In the genomic region with DNA sequence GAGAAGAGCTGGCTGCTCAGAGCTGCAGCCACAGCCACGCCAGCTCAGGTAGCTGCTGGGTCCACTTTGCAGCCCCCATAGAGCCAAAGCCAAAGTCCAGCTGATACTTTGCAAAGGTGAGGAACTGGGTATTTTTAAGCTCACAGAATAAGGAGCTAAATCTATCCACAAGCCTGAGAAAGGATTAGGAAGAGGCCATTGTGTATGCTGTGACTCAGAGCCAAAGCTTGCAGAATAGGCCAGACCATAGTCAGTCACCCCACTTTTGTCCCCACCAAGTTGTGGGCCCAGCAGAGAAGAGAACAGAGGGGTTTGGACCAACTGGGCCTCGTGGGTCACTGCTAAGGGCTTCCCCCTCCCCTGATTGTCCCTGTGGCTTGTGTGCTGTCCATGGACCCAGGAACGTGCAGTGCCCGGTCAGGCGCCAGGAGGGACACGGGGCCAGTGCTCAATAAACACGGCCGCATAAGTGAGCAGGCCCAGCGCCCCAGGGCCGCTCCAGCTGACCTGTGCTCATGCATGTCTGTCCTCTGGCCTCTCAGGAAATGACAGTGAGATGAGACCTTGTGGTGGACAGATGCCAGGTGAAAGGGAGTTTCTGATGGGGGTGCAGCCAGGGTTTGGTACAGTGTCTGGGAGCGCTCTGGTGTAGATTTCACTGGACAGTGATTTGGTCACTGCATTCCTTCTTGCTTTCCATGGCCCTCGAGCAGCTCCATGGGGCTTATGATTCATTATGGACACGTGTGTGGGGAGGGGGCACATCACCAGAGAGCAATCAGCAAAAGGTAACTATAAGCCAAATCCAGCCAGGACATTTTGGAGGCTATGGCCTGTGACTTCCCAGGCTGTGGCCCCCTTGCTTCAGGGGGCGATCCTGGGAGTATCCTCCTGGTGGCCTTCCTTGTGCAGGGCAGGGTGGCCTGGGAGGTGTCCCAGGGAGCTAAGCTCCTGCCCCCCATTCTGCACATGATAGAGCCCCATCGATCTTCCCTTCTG, we compare ENCODE assay signal across 15 cellular contexts. TPM values are rescaled to one million over a fixed set of nuclear protein-coding genes. Genes with fewer than 3 reads are reported as not detected.
DNase-seq lines count a peak whose midpoint lies in the region; ATAC-seq and TF ChIP-seq lines count a peak whose summit lies in the region.
"Had no signal": no experiment of that assay in that cellular context is flagged by ENCODE, and none has a peak within 500 bp of the region (broad histone marks: within the 10 kb centered on the region; RNA-seq: fewer than 3 reads in every experiment).

No MANE protein-coding gene starts in this region.

- no peaks in the 10 kb centered on the region for H3K36me3 Mint-ChIP-seq in CD14-positive monocyte

- H3K36me3 ChIP-seq in KOPT-K1 (ENCODE audit: insufficient read depth, low read length) (peaks cover 28% of the 10 kb centered on the region), gastroesophageal sphincter (no peaks in the 10 kb centered on the region), osteoblast (ENCODE audit: insufficient read depth, low read length) (no peaks in the 10 kb centered on the region)
- H3K36me3 ChIP-seq: gastrocnemius medialis, left ventricle myocardium inferior, ovary had no signal

- TF ChIP-seq EP300 in gastroesophageal sphincter (IDR thresholded peaks at IDR 0.05), result no peak

- TF ChIP-seq POLR2A in gastroesophageal sphincter (IDR thresholded peaks at IDR 0.05), result no peak

- peak; percentile 26 for DNase-seq in CD14-positive monocyte (ENCODE audit: low spot score)
- DNase-seq in osteoblast (ENCODE audit: insufficient read length, low spot score, missing footprints), result peak; percentile 90
- DNase-seq in activated CD8-positive, alpha-beta memory T cell treated with anti-CD3 and anti-CD28 coated beads for 24 hours, result no peak
- DNase-seq in SKM-1 (lab: John Stamatoyannopoulos, UW; ENCODE audit: unreplicated experiment), result no peak
- no peak for DNase-seq in putamen (ENCODE audit: low spot score)
- no peak for DNase-seq in ureter (ENCODE audit: low spot score)
- DNase-seq: gastrocnemius medialis, GDM1, KG1, left ventricle myocardium inferior, NCI-H2029 treated with DMSO at 0.1 percent for 48 hours, ovary had no signal

- WGBS in gastroesophageal sphincter (ENCODE audit: low coverage in 1 of 2), 2 donors, result no CpG with 5 or more reads among the region's 15 CpGs

- no peaks in the 10 kb centered on the region for H3K79me2 ChIP-seq in osteoblast (ENCODE audit: insufficient read depth, low read length)

- H3K27me3 ChIP-seq in gastroesophageal sphincter (peaks cover 66% of the 10 kb centered on the region), osteoblast (ENCODE audit: insufficient read depth, low read length) (peaks cover 20% of the 10 kb centered on the region)
- H3K27me3 ChIP-seq: ovary had no signal

- H3K9me3 ChIP-seq in KOPT-K1 (ENCODE audit: insufficient read depth, low read length, poor library complexity, severe bottlenecking) (no peaks in the 10 kb centered on the region), gastroesophageal sphincter (no peaks in the 10 kb centered on the region), osteoblast (ENCODE audit: low read depth, low read length) (no peaks in the 10 kb centered on the region)
- H3K9me3 ChIP-seq: gastrocnemius medialis, left ventricle myocardium inferior, ovary had no signal

- H3K27ac Mint-ChIP-seq in CD14-positive monocyte, result no peak overlapping the region

- intact Hi-C loops in CD14-positive monocyte (cut with micrococcal nuclease), result no loop called here

- H3K4me2 ChIP-seq in osteoblast (ENCODE audit: insufficient read depth, low read length), result no peak overlapping the region

- H3K4me1 ChIP-seq in gastroesophageal sphincter (no peaks in the 10 kb centered on the region), osteoblast (ENCODE audit: insufficient read depth, low read length) (no peaks in the 10 kb centered on the region)
- H3K4me1 ChIP-seq: gastrocnemius medialis, left ventricle myocardium inferior had no signal

- H3K4me3 ChIP-seq in gastroesophageal sphincter (no peak overlapping the region), osteoblast (ENCODE audit: insufficient read depth, low read length) (no peak overlapping the region)
- H3K4me3 ChIP-seq: gastrocnemius medialis, left ventricle myocardium inferior, ovary had no signal

- TF ChIP-seq CTCF in CD14-positive monocyte (IDR thresholded peaks at IDR 0.05), result no peak
- no peak for TF ChIP-seq CTCF in gastroesophageal sphincter (IDR thresholded peaks at IDR 0.05)
- no peak for TF ChIP-seq CTCF in osteoblast (IDR thresholded peaks at IDR 0.05; ENCODE audit: extremely low read depth, low read depth, low read length)

- peaks cover 4 to 10% (median 5%) of the 10 kb centered on the region in 3 donors for H3K27me3 Mint-ChIP-seq in CD14-positive monocyte (ENCODE audit: low read depth in 3 of 3)

- ATAC-seq in gastroesophageal sphincter, result peak; percentile 29

- no peak overlapping the region for H2AFZ ChIP-seq in osteoblast (ENCODE audit: low read length)

- H3K4me1 Mint-ChIP-seq in CD14-positive monocyte, result no peaks in the 10 kb centered on the region

- H4K20me1 ChIP-seq in osteoblast (ENCODE audit: insufficient read depth, low read length), result no peaks in the 10 kb centered on the region

- no peak overlapping the region for H3K4me3 Mint-ChIP-seq in CD14-positive monocyte

- H3K9me3 Mint-ChIP-seq in CD14-positive monocyte, result no peaks in the 10 kb centered on the region

- H3K27ac ChIP-seq in KOPT-K1 (ENCODE audit: low read depth, low read length, poor library complexity, severe bottlenecking) (peak overlapping the region; percentile 98), gastroesophageal sphincter (peak overlapping the region in 3 of 4 donors; percentile 33 to 38 (median 37)), osteoblast (ENCODE audit: low read depth, low read length) (no peak overlapping the region)
- H3K27ac ChIP-seq: C4-2B, gastrocnemius medialis, left ventricle myocardium inferior, ovary had no signal

RNA-seq across cellular contexts. Expression of a gene that starts 31.3 kb away (rescaled TPM):
- polyA plus RNA-seq in CD14-positive monocyte, result under 1 TPM; 0.39 to 0.48 TPM
- total RNA-seq in gastroesophageal sphincter (10 to 100 TPM; 21.3 to 39.8 (median 32.0) TPM), osteoblast (not detected in 2 replicates), ureter (19.2 TPM)

Comparison
In these comparisons a context has a peak if more than half of its experiments do, and no peak if none do; other contexts are left out.
1. DNase-seq: peak in CD14-positive monocyte (single experiment) and osteoblast (single experiment); none in activated CD8-positive, alpha-beta memory T cell treated with anti-CD3 and anti-CD28 coated beads for 24 hours (single experiment), SKM-1 (single experiment), putamen (single experiment) and ureter (single experiment).
2. RNA of a gene that starts 31.3 kb away (total RNA-seq): 21.3 to 39.8 TPM in gastroesophageal sphincter and 19.2 TPM in ureter (single experiment); not detected in osteoblast; every median in the first group is over 10 times any median in the second.